9 cellular contexts compared by ENCODE assay signal in genomic region chr10:67780759-67781538, GRCh38. TPM values are rescaled to one million over a fixed set of nuclear protein-coding genes. Genes with fewer than 3 reads are reported as not detected.
DNase-seq lines count a peak whose midpoint lies in the region; ATAC-seq, FAIRE-seq and TF ChIP-seq lines count a peak whose summit lies in the region.
"Had no signal": no experiment of that assay in that cellular context is flagged by ENCODE, and none has a peak within 500 bp of the region (broad histone marks: within the 10 kb centered on the region; RNA-seq: fewer than 3 reads in every experiment).

No MANE protein-coding gene starts in this region.

- DNase-seq in GM19239 (ENCODE audit: insufficient read length, low spot score) (no peak), left colon (no peak), NCI-H226 (no peak), sigmoid colon (no peak)
- DNase-seq in activated T-cell treated with anti-CD3 and anti-CD28 coated beads, Interleukin-2, amount 50 U/mL, for 1 hour = no peak
- DNase-seq: brain microvascular endothelial cell, NCI-H1694 had no signal

- intact Hi-C loops in left colon (cut with DNase I, micrococcal nuclease) (no loop called here), sigmoid colon (cut with DNase I) (loop anchor here (2.0 kb wide), 2 partner anchors 84 to 114 kb away; partner anchors contain the start of gene CTNNA3)

- H3K4me1 ChIP-seq in HEK293 (ENCODE audit: control insufficient read depth, insufficient read depth, low read length) (no peaks in the 10 kb centered on the region), sigmoid colon (peaks cover 0 to 11% (median 4%) of the 10 kb centered on the region in 4 donors)

- CTCF ChIA-PET in HEK293 (lab: Yijun Ruan, JAX) = interaction anchor here (0.6 to 8.4 kb wide), 15 partner anchors 7 to 1174 kb away, joined by 3 to 114 read pairs (median 6); partner anchors contain the start of gene CTNNA3

- ATAC-seq in HG03378 (IDR thresholded peaks at IDR 0.05; ENCODE audit: unreplicated experiment) (peak; percentile 67), left colon (peak; percentile 65)

- no peaks in the 10 kb centered on the region for H3K36me3 ChIP-seq in HEK293 (ENCODE audit: control insufficient read depth in 2 of 2, insufficient read depth in 1 of 2, low read length in 2 of 2)
- no peaks in the 10 kb centered on the region for H3K36me3 ChIP-seq in sigmoid colon
- H3K36me3 ChIP-seq: brain microvascular endothelial cell had no signal

- no peak for TF ChIP-seq POLR2A in sigmoid colon (IDR thresholded peaks at IDR 0.05)

- peak; percentile 91 for FAIRE-seq in GM19239 (lab: Jason Lieb, UNC)

- WGBS in sigmoid colon, 2 donors = 33 to 48% methylated on average over 4 of the region's 4 CpGs

- POLR2A ChIA-PET in HEK293 (lab: Yijun Ruan, JAX) = no interaction called here

- H3K9me3 ChIP-seq in HEK293 (ENCODE audit: control insufficient read depth, insufficient read depth, low read depth, low read length) (no peaks in the 10 kb centered on the region), sigmoid colon (no peaks in the 10 kb centered on the region)

- H3K27me3 ChIP-seq in sigmoid colon = no peaks in the 10 kb centered on the region
- H3K27me3 ChIP-seq: brain microvascular endothelial cell had no signal

- no peak for TF ChIP-seq EP300 in sigmoid colon (IDR thresholded peaks at IDR 0.05)

- H3K4me3 ChIP-seq in HEK293 (ENCODE audit: low read depth, low read length) (no peak overlapping the region), sigmoid colon (no peak overlapping the region)

- H3K27ac ChIP-seq in HEK293 (ENCODE audit: extremely low read depth, low read depth, low read length) = no peak overlapping the region
- H3K27ac ChIP-seq in sigmoid colon = no peak overlapping the region
- H3K27ac ChIP-seq: brain microvascular endothelial cell had no signal

- TF ChIP-seq CTCF in HEK293 (tag by site-specific recombination; IDR thresholded peaks at IDR 0.05) = no peak
- no peak for TF ChIP-seq CTCF in sigmoid colon (IDR thresholded peaks at IDR 0.05)

TF ChIP-seq in HEK293, 187 proteins besides CTCF, POLR2A, EP300 and RAD21:
- TF ChIP-seq ZNF426 (tag by site-specific recombination; IDR thresholded peaks at IDR 0.05) = no peak
- TF ChIP-seq ZNF174 (tag by site-specific recombination; IDR thresholded peaks at IDR 0.05) = no peak
- TF ChIP-seq ZNF677 (tag by site-specific recombination; IDR thresholded peaks at IDR 0.05) = no peak
- TF ChIP-seq ZBTB48 (tag by site-specific recombination; IDR thresholded peaks at IDR 0.05) = no peak
- no peak for TF ChIP-seq ZNF274 (IDR thresholded peaks at IDR 0.05; ENCODE audit: low read length)
- TF ChIP-seq ZNF274 (tag by site-specific recombination; IDR thresholded peaks at IDR 0.05; ENCODE audit: borderline replicate concordance) = no peak
- TF ChIP-seq REST (tag by site-specific recombination; IDR thresholded peaks at IDR 0.05) = peak; percentile 85
- no peak for TF ChIP-seq EGR2 (tag by site-specific recombination; IDR thresholded peaks at IDR 0.05; ENCODE audit: low read depth)
- no peak for TF ChIP-seq ZBTB11 (tag by site-specific recombination; conservative IDR thresholded peaks at IDR 0.05; ENCODE audit: low read depth)

RNA-seq across cellular contexts. Expression of gene DNAJC12, which starts 57.0 kb away (rescaled TPM):
- 10 to 100 TPM; 10.7 TPM for total RNA-seq in left colon
- total RNA-seq in sigmoid colon = 10 to 100 TPM in 3 of 4 donors, 1 to 10 TPM in 1; 7.2 to 18.5 (median 11.4) TPM
- polyA plus RNA-seq in sigmoid colon = 10 to 100 TPM; 10.5 to 51.1 (median 51.1) TPM
